Comparison of ENCODE assay signal across 8 cellular contexts in the genomic region with DNA sequence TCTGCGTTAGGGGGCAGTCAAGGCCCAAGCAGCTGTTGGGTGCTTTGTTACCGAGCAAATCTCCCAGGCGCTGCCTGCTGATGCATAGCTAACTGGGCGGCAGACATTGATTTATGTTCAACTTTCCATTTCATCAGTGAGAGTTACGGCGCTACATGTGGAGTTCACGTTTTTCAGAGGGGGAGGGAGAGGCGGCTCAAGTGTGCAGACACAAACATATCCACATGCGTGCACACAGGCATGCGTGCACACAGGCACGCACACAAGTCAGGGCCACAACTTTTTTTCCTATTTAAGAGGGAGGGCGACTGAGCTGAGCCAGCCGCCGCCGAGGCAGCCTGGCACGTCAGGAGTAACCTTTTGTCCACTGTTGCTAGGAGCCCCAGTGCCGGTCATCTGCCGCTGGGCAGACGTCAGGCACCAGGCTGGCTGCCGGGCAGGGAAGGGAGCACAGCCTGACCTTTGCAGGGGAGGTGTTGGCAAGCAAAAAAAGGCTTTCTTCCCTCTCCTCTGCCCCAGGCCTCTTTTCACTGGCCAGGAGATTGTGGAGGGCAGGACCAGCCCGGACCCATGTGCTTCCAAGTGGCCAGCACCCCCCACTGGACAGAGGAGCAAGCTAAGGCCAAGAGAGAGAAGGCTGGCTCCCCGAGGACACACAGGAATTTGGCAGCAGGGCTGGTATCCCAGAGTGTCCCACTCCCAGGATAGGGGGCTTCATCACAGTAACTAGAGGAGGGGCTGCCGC.
A peak's percentile ranks its signal among the peaks of the same experiment; 100 is the strongest.
DNase-seq lines count a peak whose midpoint lies in the region; ATAC-seq and TF ChIP-seq lines count a peak whose summit lies in the region.

No MANE protein-coding gene starts in this region.

- H3K9me3 ChIP-seq in duodenal mucosa (ENCODE audit: control insufficient read depth in 1 of 2, low read length in 2 of 2), result no peaks in the 10 kb centered on the region
- H3K9me3 ChIP-seq in thyroid gland, result no peaks in the 10 kb centered on the region

- no peaks in the 10 kb centered on the region for H3K27me3 ChIP-seq in duodenal mucosa (ENCODE audit: control insufficient read depth in 1 of 2, insufficient read depth in 2 of 2, low read length in 2 of 2)
- H3K27me3 ChIP-seq in thyroid gland, result no peaks in the 10 kb centered on the region

- WGBS in thyroid gland, 2 donors, result 23 to 26% methylated on average over 18 to 23 of the region's 23 CpGs

- H3K27ac ChIP-seq in duodenal mucosa (ENCODE audit: low read depth, low read length), result peak overlapping the region; percentile 71
- peak overlapping the region; percentile 71 to 94 (median 86) for H3K27ac ChIP-seq in thyroid gland

- DNase-seq in NCI-H524 (lab: John Stamatoyannopoulos, UW) (peak; percentile 90 to 94), lung microvascular endothelial cell (ENCODE audit: low read depth in 2 of 2) (peak; percentile 91), thyroid gland (peak; percentile 85 to 86), OCI-M1 (lab: John Stamatoyannopoulos, UW) (no peak)

- peak in 5 of 6 experiments; percentile 24 to 77 (median 63) for TF ChIP-seq CTCF in thyroid gland (IDR thresholded peaks at IDR 0.05)

- TF ChIP-seq POLR2A in thyroid gland (IDR thresholded peaks at IDR 0.05), result peak in 1 of 2 donors; percentile 32

- ATAC-seq in GM18867 (IDR thresholded peaks at IDR 0.05; ENCODE audit: unreplicated experiment) (peak; percentile 89), GM21723 (IDR thresholded peaks at IDR 0.05; ENCODE audit: unreplicated experiment) (no peak), GM21786 (IDR thresholded peaks at IDR 0.05; ENCODE audit: unreplicated experiment) (no peak)

- H3K9ac ChIP-seq in duodenal mucosa (ENCODE audit: low read depth in 1 of 2, low read length in 2 of 2), result peak overlapping the region in 1 of 2 donors; percentile 9

- H3K4me1 ChIP-seq in duodenal mucosa (ENCODE audit: control insufficient read depth in 1 of 2, insufficient read depth in 2 of 2, low read length in 2 of 2), result peaks cover 61 to 69% of the 10 kb centered on the region in 2 donors
- H3K4me1 ChIP-seq in thyroid gland, result peaks cover 47 to 75% of the 10 kb centered on the region in 2 donors

- intact Hi-C loops in thyroid gland (cut with DNase I), result loop anchor here (5.0 kb wide), 2 partner anchors 134 to 214 kb away; partner anchors contain the start of gene SSBP3

- H3K4me3 ChIP-seq in duodenal mucosa (ENCODE audit: low read depth in 1 of 2, low read length in 2 of 2) (no peak overlapping the region), thyroid gland (replicated peaks in 1 of 3) (no peak overlapping the region)

- H3K36me3 ChIP-seq in duodenal mucosa (ENCODE audit: control insufficient read depth in 1 of 2, insufficient read depth in 2 of 2, low read length in 2 of 2) (peaks cover 0 to 7% of the 10 kb centered on the region in 2 donors), thyroid gland (no peaks in the 10 kb centered on the region)
